ENCODE assay signal across 20 cellular contexts in the genomic region with DNA sequence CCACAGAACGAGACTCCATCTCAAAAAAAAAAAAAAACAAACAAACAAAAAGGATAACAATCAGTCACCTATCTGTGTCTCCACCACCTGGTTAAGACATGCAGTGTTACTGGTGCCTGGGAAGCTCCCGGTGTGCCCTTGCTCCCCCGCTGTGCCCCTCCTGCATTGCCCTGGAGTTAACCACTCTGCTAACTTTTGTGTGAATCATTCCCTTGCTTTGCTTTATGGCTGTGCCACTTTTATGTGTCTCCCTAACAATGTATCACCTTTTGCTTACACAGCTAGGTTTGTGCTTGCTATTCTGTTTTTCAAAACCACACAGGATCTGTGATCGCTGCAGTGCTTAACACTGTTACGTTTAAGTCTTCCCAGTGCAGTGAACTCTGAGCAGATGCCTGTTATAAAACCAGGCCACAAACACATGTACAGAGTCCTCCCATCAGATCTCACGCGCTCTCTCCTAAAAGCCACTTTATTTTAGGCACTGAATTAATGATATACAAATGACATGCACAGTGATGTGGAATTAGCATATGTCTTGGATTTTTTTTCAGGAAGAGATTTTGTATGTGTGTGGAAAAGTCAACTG.
A peak's percentile ranks its signal among the peaks of the same experiment; 100 is the strongest.
DNase-seq lines count a peak whose midpoint lies in the region; ATAC-seq lines count a peak whose summit lies in the region.
"Had no signal": no experiment of that assay in that cellular context is flagged by ENCODE, and none has a peak within 500 bp of the region (broad histone marks: within the 10 kb centered on the region; RNA-seq: fewer than 3 reads in every experiment).

No MANE protein-coding gene starts in this region.

- H3K4me3 ChIP-seq in BLaER1 treated with 17β-estradiol and CSF1 and Interleukin-3, amounts not matched to agents 10 nM and 100 nM = no peak overlapping the region
- no peak overlapping the region for H3K4me3 ChIP-seq in Jurkat, Clone E6-1 (ENCODE audit: low read length)
- no peak overlapping the region for H3K4me3 ChIP-seq in mesodermal cell (ENCODE audit: extremely low read depth, insufficient read depth, low read length, poor library complexity, severe bottlenecking)
- H3K4me3 ChIP-seq: colonic mucosa, GM23248, left lung, pancreas, PC-9, smooth muscle cell, tibial nerve had no signal

- no peaks in the 10 kb centered on the region for H3K36me3 ChIP-seq in BLaER1 treated with 17β-estradiol and CSF1 and Interleukin-3, amounts not matched to agents 10 nM and 100 nM
- no peaks in the 10 kb centered on the region for H3K36me3 ChIP-seq in mesodermal cell (ENCODE audit: control insufficient read depth, insufficient read depth, low read length)
- H3K36me3 ChIP-seq: colonic mucosa, left lung, pancreas, tibial nerve had no signal

- H3K4me2 ChIP-seq in BLaER1 treated with 17β-estradiol and CSF1 and Interleukin-3, amounts not matched to agents 10 nM and 100 nM = peak overlapping the region in 9 of 11 experiments; percentile 30 to 72 (median 53); a peak in 16 of 22 replicates
- H3K4me2 ChIP-seq: PC-9, smooth muscle cell had no signal

- ATAC-seq in GM19324 (IDR thresholded peaks at IDR 0.05; ENCODE audit: low FRiP score, unreplicated experiment) = no peak
- ATAC-seq: left lung had no signal

- H4K20me1 ChIP-seq in BLaER1 treated with 17β-estradiol and CSF1 and Interleukin-3, amounts not matched to agents 10 nM and 100 nM = no peaks in the 10 kb centered on the region

- H3K9me3 ChIP-seq in BLaER1 treated with 17β-estradiol and CSF1 and Interleukin-3, amounts not matched to agents 10 nM and 100 nM (replicated peaks in 1 of 11) = no peaks in the 10 kb centered on the region
- H3K9me3 ChIP-seq in mesodermal cell (ENCODE audit: control insufficient read depth, low read length) = no peaks in the 10 kb centered on the region
- H3K9me3 ChIP-seq: colonic mucosa, left lung, pancreas, tibial nerve had no signal

- 70 to 82% methylated on average over 2 to 4 of the region's 7 CpGs for WGBS in mesodermal cell (ENCODE audit: insufficient coverage in 2 of 2), 2 experiments

- H3K27me3 ChIP-seq in BLaER1 treated with 17β-estradiol and CSF1 and Interleukin-3, amounts not matched to agents 10 nM and 100 nM = no peaks in the 10 kb centered on the region
- H3K27me3 ChIP-seq: colonic mucosa, pancreas had no signal

- H3K27ac ChIP-seq in BLaER1 treated with 17β-estradiol and CSF1 and Interleukin-3, amounts not matched to agents 10 nM and 100 nM = no peak overlapping the region; a peak in 1 of 22 replicates
- H3K27ac ChIP-seq in angular gyrus (ENCODE audit: low read depth, low read length) (peak overlapping the region; percentile 82), mesodermal cell (ENCODE audit: low read depth, low read length, severe bottlenecking) (peak overlapping the region; percentile 0)
- H3K27ac ChIP-seq: colonic mucosa, GM23248, left lung, pancreas, PC-9, tibial nerve had no signal

- peak; percentile 36 for DNase-seq in Jurkat, Clone E6-1 (ENCODE audit: low read depth, low spot score)
- no peak for DNase-seq in NOMO-1 (lab: John Stamatoyannopoulos, UW; ENCODE audit: unreplicated experiment in 2 of 2)
- DNase-seq in GDM1 (lab: John Stamatoyannopoulos, UW) = no peak
- DNase-seq in stimulated activated CD4-positive, alpha-beta T cell treated with anti-CD3 and anti-CD28 coated beads, Interleukin-1b, Interleukin-23, amount 100 ng/mL, for 48 hours = no peak
- DNase-seq: activated CD4-positive, alpha-beta T cell treated with anti-CD3 and anti-CD28 coated beads, Interleukin-2, amount 50 U/mL, for 1 hour; activated naive CD4-positive, alpha-beta T cell treated with anti-CD3 and anti-CD28 coated beads for 36 hours; colonic mucosa; foreskin fibroblast; GM23248; Kasumi-1; left lung; NCI-H226; PC-9 had no signal

- peaks cover 0 to 17% (median 13%) of the 10 kb centered on the region in 10 experiments; a peak in 15 of 20 replicates for H3K4me1 ChIP-seq in BLaER1 treated with 17β-estradiol and CSF1 and Interleukin-3, amounts not matched to agents 10 nM and 100 nM
- H3K4me1 ChIP-seq in mesodermal cell (ENCODE audit: control insufficient read depth, insufficient read depth, low read length, poor library complexity, severe bottlenecking) = peaks cover 4% of the 10 kb centered on the region
- H3K4me1 ChIP-seq: colonic mucosa, left lung, pancreas, tibial nerve had no signal

- H3K9ac ChIP-seq in BLaER1 treated with 17β-estradiol and CSF1 and Interleukin-3, amounts not matched to agents 10 nM and 100 nM = no peak overlapping the region
- H3K9ac ChIP-seq: GM23248 had no signal

Comparison
In these comparisons a context has a peak if more than half of its experiments do, and no peak if none do; other contexts are left out.
1. H3K27ac ChIP-seq: peak in angular gyrus (single experiment) and mesodermal cell (single experiment); none in BLaER1 treated with 17β-estradiol and CSF1 and Interleukin-3, amounts not matched to agents 10 nM and 100 nM (0 of 11).